In the genomic region with DNA sequence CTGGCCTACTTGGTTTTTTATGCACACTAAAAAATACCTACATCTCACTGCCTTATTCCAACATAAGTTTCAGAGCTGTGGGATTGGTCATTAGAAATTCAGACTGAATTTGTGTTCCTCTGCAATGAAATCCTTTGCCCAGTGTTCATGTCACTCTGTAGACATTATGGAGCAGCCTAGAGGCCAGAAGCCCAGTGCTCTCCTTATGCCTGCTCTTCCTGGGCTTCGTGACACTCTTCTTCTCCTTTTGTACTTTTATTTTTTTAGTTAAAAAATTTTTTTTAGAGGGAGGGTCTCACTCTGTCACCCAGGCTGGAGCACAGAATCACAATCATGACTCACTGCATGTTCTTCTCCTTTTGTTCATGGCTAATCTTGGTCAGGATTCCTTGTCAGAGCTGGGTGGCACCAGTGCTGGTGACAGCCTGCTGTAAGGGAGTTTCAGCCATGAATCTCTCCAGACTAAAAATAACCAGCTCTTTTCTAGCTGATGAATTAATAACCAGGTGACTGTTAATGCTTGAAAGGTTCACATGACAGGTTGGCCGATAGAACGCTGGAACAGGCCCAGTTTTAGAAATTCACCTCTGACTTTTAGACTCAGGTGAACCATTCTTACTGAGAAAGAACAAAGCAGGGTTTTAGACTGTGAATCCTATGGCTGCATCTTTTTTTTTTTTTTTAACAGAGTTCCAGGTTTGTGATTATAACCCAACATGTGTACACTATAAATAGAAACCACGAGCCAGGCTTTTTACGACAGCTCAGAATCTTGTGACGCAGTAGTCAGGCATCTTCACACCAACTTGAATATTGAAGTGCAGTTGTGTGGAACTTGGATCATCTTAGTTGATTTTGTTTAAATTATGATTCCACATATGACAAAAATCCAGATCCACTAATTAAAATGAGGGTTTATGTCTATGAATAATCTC, we compare ENCODE assay signal across 11 cellular contexts. TPM values are rescaled to one million over a fixed set of nuclear protein-coding genes. Genes with fewer than 3 reads are reported as not detected.
DNase-seq lines count a peak whose midpoint lies in the region; FAIRE-seq and TF ChIP-seq lines count a peak whose summit lies in the region.
"Had no signal": no experiment of that assay in that cellular context is flagged by ENCODE, and none has a peak within 500 bp of the region (broad histone marks: within the 10 kb centered on the region; RNA-seq: fewer than 3 reads in every experiment).

No MANE protein-coding gene starts in this region.

- no peak for TF ChIP-seq CTCF in left ventricle myocardium inferior (IDR thresholded peaks at IDR 0.05; ENCODE audit: borderline replicate concordance)
- TF ChIP-seq CTCF in SK-N-SH (IDR thresholded peaks at IDR 0.05) = no peak
- no peak for TF ChIP-seq CTCF in GM10248 (IDR thresholded peaks at IDR 0.05; ENCODE audit: control extremely low read depth, extremely low read depth, low read depth, missing control alignments)

- CTCF ChIA-PET in SK-N-SH (lab: Yijun Ruan, JAX) = interaction anchor here (0.6 to 1.8 kb wide), 2 partner anchors 12 to 362 kb away, joined by 3 to 4 read pairs; no protein-coding TSS in a partner anchor
- CTCF ChIA-PET in GM10248 (lab: Yijun Ruan, JAX) = interaction anchor here (1.1 to 1.3 kb wide), 3 partner anchors 18 to 339 kb away, joined by 3 to 4 read pairs (median 3); no protein-coding TSS in a partner anchor

- no peaks in the 10 kb centered on the region for H3K9me3 ChIP-seq in left ventricle myocardium inferior (replicated peaks)
- no peaks in the 10 kb centered on the region for H3K9me3 ChIP-seq in skeletal muscle tissue (ENCODE audit: control insufficient read depth in 3 of 3, low read length in 3 of 3)
- no peaks in the 10 kb centered on the region for H3K9me3 ChIP-seq in SK-N-SH

- H3K36me3 ChIP-seq in left ventricle myocardium inferior = peaks cover 90% of the 10 kb centered on the region
- peaks cover 38 to 50% (median 44%) of the 10 kb centered on the region in 3 donors for H3K36me3 ChIP-seq in skeletal muscle tissue (ENCODE audit: control insufficient read depth in 3 of 3, insufficient read depth in 3 of 3, low read length in 3 of 3)
- H3K36me3 ChIP-seq in SK-N-SH (replicated peaks in 1 of 2; ENCODE audit: control insufficient read depth in 1 of 2, insufficient read depth in 2 of 2, low read length in 1 of 2) = peaks cover 50 to 76% of the 10 kb centered on the region in 2 experiments

- no peaks in the 10 kb centered on the region for H3F3A ChIP-seq in SK-N-SH (replicated peaks; ENCODE audit: insufficient read depth)

- H3K4me3 ChIP-seq in left ventricle myocardium inferior (no peak overlapping the region), skeletal muscle tissue (ENCODE audit: low read length in 3 of 3) (no peak overlapping the region), SK-N-SH (ENCODE audit: low read depth in 2 of 2, low read length in 1 of 2) (no peak overlapping the region)

- FAIRE-seq in GM18507 (lab: Jason Lieb, UNC) = peak; percentile 75

- POLR2A ChIA-PET in SK-N-SH (lab: Yijun Ruan, JAX) (no interaction called here), GM10248 (lab: Yijun Ruan, JAX) (no interaction called here)

- no peak overlapping the region for H2AFZ ChIP-seq in SK-N-SH (ENCODE audit: low read depth)

- no peaks in the 10 kb centered on the region for H4K20me1 ChIP-seq in SK-N-SH (ENCODE audit: insufficient read depth)

- TF ChIP-seq EP300 in SK-N-SH (IDR thresholded peaks at IDR 0.05; ENCODE audit: borderline replicate concordance in 1 of 2, low read depth in 1 of 2, low read length in 1 of 2) = no peak

- DNase-seq in GM18507 (ENCODE audit: extremely low spot score, insufficient read length, low read depth) = no peak
- peak; percentile 72 for DNase-seq in SK-MEL-5 (ENCODE audit: low read depth, low spot score)
- no peak for DNase-seq in left ventricle myocardium inferior
- no peak for DNase-seq in SK-N-SH
- DNase-seq in GM10248 (ENCODE audit: extremely low spot score) = no peak
- no peak for DNase-seq in activated CD4-positive, alpha-beta T cell treated with anti-CD3 and anti-CD28 coated beads for 1 hour
- no peak for DNase-seq in activated CD4-positive, alpha-beta T cell treated with anti-CD3 and anti-CD28 coated beads, Interleukin-2, amount 50 U/mL, for 1 hour
- DNase-seq: activated gamma-delta T cell treated with Interleukin-2 at 50 U/mL for 16 hours, DMS153 had no signal

- H3K4me2 ChIP-seq in SK-N-SH = no peak overlapping the region

- no peak for TF ChIP-seq RAD21 in SK-N-SH (IDR thresholded peaks at IDR 0.05; ENCODE audit: low read length)

- no peaks in the 10 kb centered on the region for H3K79me2 ChIP-seq in SK-N-SH (ENCODE audit: insufficient read depth)

- H3K9me2 ChIP-seq in SK-N-SH = no peaks in the 10 kb centered on the region

- in situ Hi-C loops in SK-MEL-5 (cut with HindIII; ENCODE audit: low pct_unique_long_range_greater_than_20kb, low sequenced_read_pairs) = no loop called here

- H3K4me1 ChIP-seq in left ventricle myocardium inferior (peaks cover 83% of the 10 kb centered on the region), skeletal muscle tissue (ENCODE audit: control insufficient read depth in 3 of 3, insufficient read depth in 3 of 3, low read length in 3 of 3) (peaks cover 10 to 17% (median 17%) of the 10 kb centered on the region in 3 donors), SK-N-SH (ENCODE audit: control insufficient read depth in 1 of 2, insufficient read depth in 2 of 2, low read depth in 1 of 2, low read length in 1 of 2) (no peaks in the 10 kb centered on the region)

- WGBS in SK-N-SH (ENCODE audit: low lambda C conversion rate) = 90% methylated on average over 6 of the region's 6 CpGs

- H3K27ac ChIP-seq in left ventricle myocardium inferior (replicated peaks) = peak overlapping the region; percentile 88
- H3K27ac ChIP-seq in skeletal muscle tissue (ENCODE audit: low read depth, low read length) = peak overlapping the region; percentile 89
- H3K27ac ChIP-seq in SK-N-SH (ENCODE audit: low read depth in 2 of 2, low read length in 1 of 2) = no peak overlapping the region

- H3K27me3 ChIP-seq in left ventricle myocardium inferior (ENCODE audit: low read depth) = no peaks in the 10 kb centered on the region
- H3K27me3 ChIP-seq in skeletal muscle tissue (ENCODE audit: control insufficient read depth in 3 of 3, insufficient read depth in 3 of 3, low read length in 3 of 3) = no peaks in the 10 kb centered on the region
- H3K27me3 ChIP-seq in SK-N-SH (ENCODE audit: insufficient read depth) = no peaks in the 10 kb centered on the region

- intact Hi-C loops in left ventricle myocardium inferior (cut with micrococcal nuclease) = loop anchor here (10.0 kb wide), 1 partner anchor 60 kb away; no protein-coding TSS in a partner anchor

- H3K9ac ChIP-seq in skeletal muscle tissue (ENCODE audit: low read depth in 1 of 3, low read length in 3 of 3) = peak overlapping the region in 2 of 3 donors; percentile 27 to 54
- H3K9ac ChIP-seq in SK-N-SH = no peak overlapping the region

TF ChIP-seq in SK-N-SH, 30 proteins besides CTCF, POLR2A, EP300 and RAD21:
- TF ChIP-seq NFIC (IDR thresholded peaks at IDR 0.05; ENCODE audit: borderline replicate concordance) (no peak), RXRA (IDR thresholded peaks at IDR 0.05; ENCODE audit: borderline replicate concordance, low read depth) (no peak), SMC3 (IDR thresholded peaks at IDR 0.05; ENCODE audit: low read depth, low read length) (no peak), YY1 (IDR thresholded peaks at IDR 0.05; ENCODE audit: low read depth) (no peak), FOXM1 (IDR thresholded peaks at IDR 0.05; ENCODE audit: low read depth) (no peak), RCOR1 (IDR thresholded peaks at IDR 0.05; ENCODE audit: low read length) (no peak)
- TF ChIP-seq, protein P1, sequence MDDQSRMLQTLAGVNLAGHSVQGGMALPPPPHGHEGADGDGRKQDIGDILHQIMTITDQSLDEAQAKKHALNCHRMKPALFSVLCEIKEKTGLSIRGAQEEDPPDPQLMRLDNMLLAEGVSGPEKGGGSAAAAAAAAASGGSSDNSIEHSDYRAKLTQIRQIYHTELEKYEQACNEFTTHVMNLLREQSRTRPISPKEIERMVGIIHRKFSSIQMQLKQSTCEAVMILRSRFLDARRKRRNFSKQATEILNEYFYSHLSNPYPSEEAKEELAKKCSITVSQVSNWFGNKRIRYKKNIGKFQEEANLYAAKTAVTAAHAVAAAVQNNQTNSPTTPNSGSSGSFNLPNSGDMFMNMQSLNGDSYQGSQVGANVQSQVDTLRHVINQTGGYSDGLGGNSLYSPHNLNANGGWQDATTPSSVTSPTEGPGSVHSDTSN (IDR thresholded peaks at IDR 0.05) = no peak
TF ChIP-seq in SK-N-SH: peak in this region for 0.

RNA-seq across cellular contexts. Expression of a gene that starts 34.0 kb away (rescaled TPM):
- 0.03 and 0.11 TPM in 2 replicates for total RNA-seq in SK-MEL-5 (2014; rRNA removed; shearing (Covaris generic))
- 0.25 TPM in 1 of 2 replicates, not detected in the other for polyA plus RNA-seq in SK-MEL-5 (2015; cell fraction: cytosol; rRNA removed)
- polyA plus RNA-seq in SK-MEL-5 (2015; cell fraction: nucleus; rRNA removed) = 1.3 TPM in 1 of 2 replicates, not detected in the other
- total RNA-seq in left ventricle myocardium inferior = 0.08 TPM
- not detected for total RNA-seq in skeletal muscle tissue
- not detected in 2 replicates for polyA plus RNA-seq in SK-N-SH (2012; rRNA removed)
- polyA plus RNA-seq in SK-N-SH (2012; cell fraction: cytosol; rRNA removed) = not detected in 2 replicates
- not detected in 2 replicates for polyA plus RNA-seq in SK-N-SH (2012; cell fraction: nucleus; rRNA removed)
- total RNA-seq: T-helper 1 cell treated with Interleukin-12 subunit alpha and Interleukin-12 subunit beta and Interleukin-4 antibody, amounts not matched to agents 30 ng/mL and 1 ng/mL, for 36 hours had no signal

Comparison
In these comparisons a context has a peak if more than half of its experiments do, and no peak if none do; other contexts are left out.
1. H3K27ac ChIP-seq: peak in left ventricle myocardium inferior (single experiment) and skeletal muscle tissue (single experiment); none in SK-N-SH (0 of 2).